1 cellular context compared by ENCODE assay signal in genomic region chr15:67066041-67067021, GRCh38.
A peak's percentile ranks its signal among the peaks of the same experiment; 100 is the strongest.
TF ChIP-seq lines count a peak whose summit lies in the region.

No MANE protein-coding gene starts in this region.

TF ChIP-seq in K562, 482 proteins besides CTCF, POLR2A, EP300 and RAD21 (continued from another document):
- TF ChIP-seq TAF15 (IDR thresholded peaks at IDR 0.05; ENCODE audit: low read depth, low read length): no peak
- TF ChIP-seq GATAD2B (IDR thresholded peaks at IDR 0.05; ENCODE audit: borderline replicate concordance): 0 out of 2 replicates have a peak, but pooled peaks have one; percentile 29
- peak; percentile 71 for TF ChIP-seq ZFX (CRISPR knock-in tag; IDR thresholded peaks at IDR 0.05)
- TF ChIP-seq MAFG (tag; conservative IDR thresholded peaks at IDR 0.05): no peak
- TF ChIP-seq ZNF121 (CRISPR knock-in tag; conservative IDR thresholded peaks at IDR 0.05): no peak
TF ChIP-seq in K562: peak in this region for 44.
